Comparison of ENCODE assay signal across 8 cellular contexts in the genomic region with DNA sequence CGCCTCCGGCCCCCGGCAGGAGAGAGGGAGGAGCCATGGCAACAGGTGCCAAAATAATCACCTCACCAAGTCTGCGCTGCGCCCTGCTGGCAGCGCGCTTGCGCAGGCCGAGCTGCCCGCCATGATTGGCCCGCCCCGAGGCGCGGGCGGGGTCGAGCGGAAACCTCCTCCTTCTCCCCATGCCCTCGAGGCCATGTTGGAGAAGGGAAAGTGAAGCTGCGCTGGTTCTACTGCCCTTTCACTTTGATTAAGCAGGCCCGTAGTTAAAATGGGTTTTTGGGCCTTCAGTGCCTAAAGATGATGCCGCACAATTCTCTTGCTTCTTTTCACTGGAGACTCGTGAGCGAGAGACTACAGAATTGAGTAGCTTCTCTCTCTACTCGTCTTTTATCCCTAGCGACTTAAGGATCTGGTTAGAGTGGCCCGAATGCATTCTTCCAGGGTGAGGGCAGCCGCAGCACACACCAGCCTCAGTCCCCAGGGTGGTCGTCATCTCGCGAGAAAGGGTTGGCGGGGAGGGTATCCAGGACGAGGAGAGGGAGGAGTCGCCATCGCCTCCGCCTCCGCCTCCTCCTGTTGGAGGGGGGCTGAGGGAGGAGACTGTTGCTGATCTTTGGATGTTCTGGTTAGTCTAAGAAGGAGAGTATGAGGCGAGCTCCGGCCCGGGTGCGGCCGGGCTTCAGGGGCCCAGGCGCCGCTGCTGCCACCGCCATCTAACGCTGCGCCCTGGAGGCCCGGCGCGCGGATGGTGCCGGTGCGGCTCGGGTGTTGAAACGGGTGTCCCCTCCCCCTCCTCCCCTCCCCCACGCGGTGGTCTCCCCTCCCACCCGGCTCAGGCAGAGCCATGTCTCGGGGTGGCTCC. TPM values are rescaled to one million over a fixed set of nuclear protein-coding genes. Genes with fewer than 3 reads are reported as not detected.
DNase-seq lines count a peak whose midpoint lies in the region; ATAC-seq and TF ChIP-seq lines count a peak whose summit lies in the region.

A gene with protein sequence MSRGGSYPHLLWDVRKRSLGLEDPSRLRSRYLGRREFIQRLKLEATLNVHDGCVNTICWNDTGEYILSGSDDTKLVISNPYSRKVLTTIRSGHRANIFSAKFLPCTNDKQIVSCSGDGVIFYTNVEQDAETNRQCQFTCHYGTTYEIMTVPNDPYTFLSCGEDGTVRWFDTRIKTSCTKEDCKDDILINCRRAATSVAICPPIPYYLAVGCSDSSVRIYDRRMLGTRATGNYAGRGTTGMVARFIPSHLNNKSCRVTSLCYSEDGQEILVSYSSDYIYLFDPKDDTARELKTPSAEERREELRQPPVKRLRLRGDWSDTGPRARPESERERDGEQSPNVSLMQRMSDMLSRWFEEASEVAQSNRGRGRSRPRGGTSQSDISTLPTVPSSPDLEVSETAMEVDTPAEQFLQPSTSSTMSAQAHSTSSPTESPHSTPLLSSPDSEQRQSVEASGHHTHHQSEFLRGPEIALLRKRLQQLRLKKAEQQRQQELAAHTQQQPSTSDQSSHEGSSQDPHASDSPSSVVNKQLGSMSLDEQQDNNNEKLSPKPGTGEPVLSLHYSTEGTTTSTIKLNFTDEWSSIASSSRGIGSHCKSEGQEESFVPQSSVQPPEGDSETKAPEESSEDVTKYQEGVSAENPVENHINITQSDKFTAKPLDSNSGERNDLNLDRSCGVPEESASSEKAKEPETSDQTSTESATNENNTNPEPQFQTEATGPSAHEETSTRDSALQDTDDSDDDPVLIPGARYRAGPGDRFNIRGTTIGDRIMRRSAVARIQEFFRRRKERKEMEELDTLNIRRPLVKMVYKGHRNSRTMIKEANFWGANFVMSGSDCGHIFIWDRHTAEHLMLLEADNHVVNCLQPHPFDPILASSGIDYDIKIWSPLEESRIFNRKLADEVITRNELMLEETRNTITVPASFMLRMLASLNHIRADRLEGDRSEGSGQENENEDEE (plus strand): TSS at position 616 of the 862 bp plus-strand sequence. CDS start 229 bp downstream, at position 845.

- POLR2A ChIA-PET in naive thymus-derived CD8-positive, alpha-beta T cell (lab: Charles Lee): interaction anchor here (0.6 to 2.4 kb wide), 16 partner anchors 9 to 1957 kb away, joined by 3 to 11 read pairs (median 3); a partner anchor contains a TSS

- intact Hi-C loops in activated T-helper 2 cell treated with anti-CD3 and anti-CD28 coated beads, Interferon-gamma antibody, Interleukin-2, Interleukin-4, amounts not matched to agents 10 μg/mL and 5 μg/mL and 100 μg/mL, durations not matched to agents 14 hours and 24 hours and 36 hours (cut with micrococcal nuclease): loop anchor here (1.0 to 10.0 kb wide), 8 partner anchors 49 to 389 kb away; a partner anchor contains a TSS

- H3K4me3 ChIP-seq in RWPE2 (ENCODE audit: severe bottlenecking): peak within 1 kb of the TSS; percentile 66
- H3K4me3 ChIP-seq in fibroblast of mammary gland (ENCODE audit: control insufficient read depth, low read depth, low read length): peak within 1 kb of the TSS; percentile 91

- DNase-seq in EH (ENCODE audit: low read depth): peak; percentile 99
- DNase-seq in H4 (ENCODE audit: low spot score): peak; percentile 97
- DNase-seq in LoVo (ENCODE audit: low spot score): peak; percentile 97
- DNase-seq in RWPE2 (ENCODE audit: low spot score): peak; percentile 96
- peak; percentile 97 for DNase-seq in activated T-helper 2 cell treated with anti-CD3 and anti-CD28 coated beads, Interferon-gamma antibody, Interleukin-2, Interleukin-4, amounts not matched to agents 10 μg/mL and 5 μg/mL and 100 μg/mL, durations not matched to agents 14 hours and 24 hours and 36 hours (ENCODE audit: low spot score)
- peak; percentile 97 for DNase-seq in fibroblast of mammary gland (ENCODE audit: low read depth)
- peak; percentile 93 to 99 (median 98) for DNase-seq in naive thymus-derived CD8-positive, alpha-beta T cell
- DNase-seq in stimulated activated naive CD4-positive, alpha-beta T cell (lab: John Stamatoyannopoulos, UW): peak; percentile 91 to 99 (median 98)

- H3K4me1 ChIP-seq in RWPE2 (ENCODE audit: insufficient read depth, poor library complexity, severe bottlenecking): peaks cover 11% of the 10 kb centered on the region

- H3K27me3 Mint-ChIP-seq in activated T-helper 2 cell treated with anti-CD3 and anti-CD28 coated beads, Interferon-gamma antibody, Interleukin-2, Interleukin-4, amounts not matched to agents 10 μg/mL and 5 μg/mL and 100 μg/mL, durations not matched to agents 14 hours and 24 hours and 36 hours (ENCODE audit: low read depth): no peaks in the 10 kb centered on the region
- no peaks in the 10 kb centered on the region for H3K27me3 Mint-ChIP-seq in naive thymus-derived CD8-positive, alpha-beta T cell

- ATAC-seq in RWPE2 (ENCODE audit: low read depth): peak; percentile 72
- peak; percentile 75 to 77 for ATAC-seq in naive thymus-derived CD8-positive, alpha-beta T cell

- H3K27me3 ChIP-seq in RWPE2 (ENCODE audit: insufficient read depth, poor library complexity, severe bottlenecking): no peaks in the 10 kb centered on the region

- H3K9me3 Mint-ChIP-seq in activated T-helper 2 cell treated with anti-CD3 and anti-CD28 coated beads, Interferon-gamma antibody, Interleukin-2, Interleukin-4, amounts not matched to agents 10 μg/mL and 5 μg/mL and 100 μg/mL, durations not matched to agents 14 hours and 24 hours and 36 hours: no peaks in the 10 kb centered on the region
- no peaks in the 10 kb centered on the region for H3K9me3 Mint-ChIP-seq in naive thymus-derived CD8-positive, alpha-beta T cell

- H3K27ac Mint-ChIP-seq in activated T-helper 2 cell treated with anti-CD3 and anti-CD28 coated beads, Interferon-gamma antibody, Interleukin-2, Interleukin-4, amounts not matched to agents 10 μg/mL and 5 μg/mL and 100 μg/mL, durations not matched to agents 14 hours and 24 hours and 36 hours: peak within 1 kb of the TSS; percentile 99
- H3K27ac Mint-ChIP-seq in naive thymus-derived CD8-positive, alpha-beta T cell: peak within 1 kb of the TSS; percentile 93 to 100 (median 99)

- peaks cover 35% of the 10 kb centered on the region for H3K4me1 Mint-ChIP-seq in activated T-helper 2 cell treated with anti-CD3 and anti-CD28 coated beads, Interferon-gamma antibody, Interleukin-2, Interleukin-4, amounts not matched to agents 10 μg/mL and 5 μg/mL and 100 μg/mL, durations not matched to agents 14 hours and 24 hours and 36 hours (ENCODE audit: low read depth)
- peaks cover 20 to 52% (median 34%) of the 10 kb centered on the region in 4 donors for H3K4me1 Mint-ChIP-seq in naive thymus-derived CD8-positive, alpha-beta T cell

- peaks cover 4% of the 10 kb centered on the region for H3K36me3 Mint-ChIP-seq in activated T-helper 2 cell treated with anti-CD3 and anti-CD28 coated beads, Interferon-gamma antibody, Interleukin-2, Interleukin-4, amounts not matched to agents 10 μg/mL and 5 μg/mL and 100 μg/mL, durations not matched to agents 14 hours and 24 hours and 36 hours (ENCODE audit: low read depth)
- peaks cover 0 to 5% (median 2%) of the 10 kb centered on the region in 3 donors for H3K36me3 Mint-ChIP-seq in naive thymus-derived CD8-positive, alpha-beta T cell

- H3K4me3 Mint-ChIP-seq in activated T-helper 2 cell treated with anti-CD3 and anti-CD28 coated beads, Interferon-gamma antibody, Interleukin-2, Interleukin-4, amounts not matched to agents 10 μg/mL and 5 μg/mL and 100 μg/mL, durations not matched to agents 14 hours and 24 hours and 36 hours (ENCODE audit: low read depth): peak within 1 kb of the TSS; percentile 94
- H3K4me3 Mint-ChIP-seq in naive thymus-derived CD8-positive, alpha-beta T cell: peak within 1 kb of the TSS; percentile 82 to 99 (median 94)

- no peaks in the 10 kb centered on the region for H3K9me3 ChIP-seq in RWPE2 (ENCODE audit: severe bottlenecking)

- H3K27ac ChIP-seq in RWPE2 (ENCODE audit: poor library complexity, severe bottlenecking): peak within 1 kb of the TSS; percentile 87

- TF ChIP-seq CTCF in RWPE2 (IDR thresholded peaks at IDR 0.05; ENCODE audit: poor library complexity, severe bottlenecking) (no peak), fibroblast of mammary gland (conservative IDR thresholded peaks at IDR 0.05; ENCODE audit: control insufficient read depth, insufficient read depth, low read depth, low read length) (no peak)

- H3K36me3 ChIP-seq in RWPE2 (ENCODE audit: low read depth): no peaks in the 10 kb centered on the region

RNA-seq across cellular contexts. Expression of the gene that starts here (rescaled TPM):
- total RNA-seq in H4 (2014; rRNA removed; shearing (Covaris generic)): 17.7 and 27.0 TPM in 2 replicates
- 29.6 and 33.1 TPM in 2 replicates for total RNA-seq in activated T-helper 2 cell treated with anti-CD3 and anti-CD28 coated beads, Interferon-gamma antibody, Interleukin-2, Interleukin-4, amounts not matched to agents 10 μg/mL and 5 μg/mL and 100 μg/mL, durations not matched to agents 14 hours and 24 hours and 36 hours
- total RNA-seq in naive thymus-derived CD8-positive, alpha-beta T cell: 10 to 100 TPM; 26.2 to 30.1 TPM
- 10 to 100 TPM in 1 of 3 donors, 1 to 10 TPM in 2; 5.7 to 10.0 (median 7.2) TPM for polyA plus RNA-seq in naive thymus-derived CD8-positive, alpha-beta T cell

Comparison
In these comparisons a context has a peak if more than half of its experiments do, and no peak if none do; other contexts are left out.
1. Peak in every context shown above with its lines: DNase-seq, ATAC-seq, H3K4me3 ChIP-seq and H3K27ac ChIP-seq.